Comparison of ENCODE assay signal across 4 cellular contexts in the genomic region with DNA sequence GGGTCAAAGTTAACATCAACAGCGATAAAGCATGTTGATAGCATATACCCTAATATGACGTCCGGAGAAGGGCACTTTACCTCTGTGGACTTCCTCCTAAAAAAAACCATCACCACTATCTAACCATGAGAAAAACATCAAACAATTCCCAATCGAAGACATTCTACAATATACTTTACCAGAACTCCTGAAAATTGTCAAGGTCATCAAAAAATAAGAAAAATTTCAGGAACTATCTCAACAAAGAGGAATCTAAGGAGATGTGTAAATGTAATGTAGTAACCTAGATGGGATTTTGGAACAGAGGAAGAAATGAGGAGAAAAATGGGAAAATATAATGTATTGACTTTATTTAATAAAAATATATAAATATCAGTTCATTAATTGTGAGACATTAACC.
TF ChIP-seq lines count a peak whose summit lies in the region.

No MANE protein-coding gene starts in this region.

TF ChIP-seq in HepG2, 621 proteins besides CTCF, POLR2A, EP300 and RAD21 (continues in another document):
- TF ChIP-seq SALL2 (CRISPR knock-in tag; IDR thresholded peaks at IDR 0.05) (no peak), ZFP82 (CRISPR knock-in tag; IDR thresholded peaks at IDR 0.05; ENCODE audit: borderline replicate concordance) (no peak), PAXIP1 (CRISPR knock-in tag; conservative IDR thresholded peaks at IDR 0.05) (no peak), SNAPC2 (CRISPR knock-in tag; IDR thresholded peaks at IDR 0.05) (no peak), MEF2D (CRISPR knock-in tag; IDR thresholded peaks at IDR 0.05) (no peak), MAFF (IDR thresholded peaks at IDR 0.05; ENCODE audit: low read depth, low read length) (peak; percentile 81), HOXA3 (CRISPR knock-in tag; IDR thresholded peaks at IDR 0.05) (no peak), HMGA1 (CRISPR knock-in tag; conservative IDR thresholded peaks at IDR 0.05) (no peak), TEAD3 (CRISPR knock-in tag; optimal IDR thresholded peaks at IDR 0.05; ENCODE audit: borderline replicate concordance) (no peak), ZMAT5 (CRISPR knock-in tag; IDR thresholded peaks at IDR 0.05; ENCODE audit: borderline replicate concordance, low read depth) (no peak), MAFK (conservative IDR thresholded peaks at IDR 0.05 in 1 of 2, IDR thresholded peaks at IDR 0.05 in 1 of 2; ENCODE audit: low read length in 2 of 2) (peak; percentile 81 to 90; a peak in 3 of 4 replicates), HOXA7 (CRISPR knock-in tag; IDR thresholded peaks at IDR 0.05) (no peak)

TF ChIP-seq in A549, 52 proteins besides CTCF, POLR2A, EP300 and RAD21:
- TF ChIP-seq, protein P1, sequence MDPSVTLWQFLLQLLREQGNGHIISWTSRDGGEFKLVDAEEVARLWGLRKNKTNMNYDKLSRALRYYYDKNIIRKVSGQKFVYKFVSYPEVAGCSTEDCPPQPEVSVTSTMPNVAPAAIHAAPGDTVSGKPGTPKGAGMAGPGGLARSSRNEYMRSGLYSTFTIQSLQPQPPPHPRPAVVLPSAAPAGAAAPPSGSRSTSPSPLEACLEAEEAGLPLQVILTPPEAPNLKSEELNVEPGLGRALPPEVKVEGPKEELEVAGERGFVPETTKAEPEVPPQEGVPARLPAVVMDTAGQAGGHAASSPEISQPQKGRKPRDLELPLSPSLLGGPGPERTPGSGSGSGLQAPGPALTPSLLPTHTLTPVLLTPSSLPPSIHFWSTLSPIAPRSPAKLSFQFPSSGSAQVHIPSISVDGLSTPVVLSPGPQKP (IDR thresholded peaks at IDR 0.05; ENCODE audit: low read depth, low read length) = no peak
- peak; percentile 71 for TF ChIP-seq MAFK (IDR thresholded peaks at IDR 0.05; ENCODE audit: partially characterized antibody)

TF ChIP-seq in IMR-90, 13 proteins besides CTCF, POLR2A, EP300 and RAD21:
- TF ChIP-seq MAFK (IDR thresholded peaks at IDR 0.05; ENCODE audit: low read depth, low read length) (peak; percentile 78), BHLHE40 (IDR thresholded peaks at IDR 0.05; ENCODE audit: low read depth, low read length) (no peak)

TF ChIP-seq in K562, 482 proteins besides CTCF, POLR2A, EP300 and RAD21:
- TF ChIP-seq POLR2AphosphoS2 (IDR thresholded peaks at IDR 0.05; ENCODE audit: low read length) (no peak), NR2C1 (IDR thresholded peaks at IDR 0.05) (no peak), NR2C1 (tag; IDR thresholded peaks at IDR 0.05) (no peak), ZNF316 (IDR thresholded peaks at IDR 0.05) (peak; percentile 95), ZNF175 (CRISPR knock-in tag; IDR thresholded peaks at IDR 0.05; ENCODE audit: low read depth) (no peak), CHD4 (IDR thresholded peaks at IDR 0.05; ENCODE audit: insufficient read depth, insufficient replicate concordance, low read depth, low read length, poor library complexity, severe bottlenecking) (no peak), PHTF2 (CRISPR knock-in tag; IDR thresholded peaks at IDR 0.05) (no peak), C11orf30 (IDR thresholded peaks at IDR 0.05; ENCODE audit: low read depth) (peak; percentile 86), POLR3A (IDR thresholded peaks at IDR 0.05; ENCODE audit: borderline replicate concordance, extremely low read depth, insufficient read depth, insufficient read length) (no peak), MAFK (IDR thresholded peaks at IDR 0.05; ENCODE audit: low read length) (peak; percentile 79), MAFG (tag; conservative IDR thresholded peaks at IDR 0.05) (peak; percentile 85), RHOXF2B (CRISPR knock-in tag; conservative IDR thresholded peaks at IDR 0.05) (no peak), MAFF (IDR thresholded peaks at IDR 0.05; ENCODE audit: low read length) (peak; percentile 90), CHD2 (IDR thresholded peaks at IDR 0.05; ENCODE audit: low read depth, low read length) (no peak)
- TF ChIP-seq, protein P2, sequence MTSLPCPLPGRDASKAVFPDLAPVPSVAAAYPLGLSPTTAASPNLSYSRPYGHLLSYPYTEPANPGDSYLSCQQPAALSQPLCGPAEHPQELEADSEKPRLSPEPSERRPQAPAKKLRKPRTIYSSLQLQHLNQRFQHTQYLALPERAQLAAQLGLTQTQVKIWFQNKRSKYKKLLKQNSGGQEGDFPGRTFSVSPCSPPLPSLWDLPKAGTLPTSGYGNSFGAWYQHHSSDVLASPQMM (CRISPR knock-in tag; IDR thresholded peaks at IDR 0.05) = peak; percentile 61; the same call in 1 of the 2 replicates
